In genomic region chr19:36527873-36528193, GRCh38 we compare ENCODE assay signal across 8 cellular contexts. TPM values are rescaled to one million over a fixed set of nuclear protein-coding genes. Genes with fewer than 3 reads are reported as not detected.
DNase-seq lines count a peak whose midpoint lies in the region; ATAC-seq and TF ChIP-seq lines count a peak whose summit lies in the region.

No MANE protein-coding gene starts in this region.

- H3K27ac ChIP-seq in adrenal gland (peak overlapping the region; percentile 55 to 93 (median 89)), liver (ENCODE audit: low read depth in 1 of 2, low read length in 2 of 2) (peak overlapping the region; percentile 83 to 88), tibial nerve (peak overlapping the region; percentile 86 to 92 (median 90))

- H3K9me3 Mint-ChIP-seq in activated T-cell treated with anti-CD3 and anti-CD28 coated beads, Interleukin-2, amount 50 U/mL, for 72 hours = peaks cover 12 to 24% of the 10 kb centered on the region in 2 donors

- WGBS in adrenal gland, 4 donors = 0 to 2% (median 1%) methylated on average over 8 to 13 of the region's 13 CpGs
- WGBS in liver = 1% methylated on average over 13 of the region's 13 CpGs
- WGBS in tibial nerve, 2 donors = 1 to 2% methylated on average over 13 of the region's 13 CpGs

- H3K4me1 Mint-ChIP-seq in activated T-cell treated with anti-CD3 and anti-CD28 coated beads, Interleukin-2, amount 50 U/mL, for 72 hours (ENCODE audit: low read depth) = peaks cover 27% of the 10 kb centered on the region

- DNase-seq in activated T-cell treated with anti-CD3 and anti-CD28 coated beads, Interleukin-2, amount 50 U/mL, for 72 hours = no peak
- DNase-seq in activated T-cell treated with anti-CD3 and anti-CD28 coated beads for 4 hours (no peak), adrenal gland (no peak), tibial nerve (ENCODE audit: low spot score in 2 of 2) (no peak), OCI-M2 (lab: John Stamatoyannopoulos, UW; ENCODE audit: unreplicated experiment) (no peak), NCI-H187 treated with DMSO at 0.1 percent for 48 hours (lab: John Stamatoyannopoulos, UW) (no peak)
- no peak for DNase-seq in central memory CD4-positive, alpha-beta T cell

- no peaks in the 10 kb centered on the region for H3K27me3 Mint-ChIP-seq in activated T-cell treated with anti-CD3 and anti-CD28 coated beads, Interleukin-2, amount 50 U/mL, for 72 hours (ENCODE audit: low read depth)

- TF ChIP-seq POLR2A in adrenal gland (IDR thresholded peaks at IDR 0.05) (no peak), tibial nerve (IDR thresholded peaks at IDR 0.05) (no peak)

- TF ChIP-seq EP300 in tibial nerve (IDR thresholded peaks at IDR 0.05) = no peak

- TF ChIP-seq RAD21 in liver (IDR thresholded peaks at IDR 0.05) = no peak

- H3K36me3 Mint-ChIP-seq in activated T-cell treated with anti-CD3 and anti-CD28 coated beads, Interleukin-2, amount 50 U/mL, for 72 hours (ENCODE audit: insufficient read depth in 2 of 2) = peaks cover 35 to 67% of the 10 kb centered on the region in 2 donors

- H3K36me3 ChIP-seq in adrenal gland (replicated peaks in 1 of 2) (no peaks in the 10 kb centered on the region), liver (ENCODE audit: control insufficient read depth in 4 of 4, insufficient read depth in 3 of 4, low read depth in 1 of 4, low read length in 3 of 4) (peaks cover 6 to 19% (median 14%) of the 10 kb centered on the region in 4 donors), tibial nerve (peaks cover 0 to 62% (median 11%) of the 10 kb centered on the region in 3 donors)

- TF ChIP-seq CTCF in adrenal gland (IDR thresholded peaks at IDR 0.05) = no peak
- no peak for TF ChIP-seq CTCF in liver (IDR thresholded peaks at IDR 0.05; ENCODE audit: low read depth, low read length, missing input control)
- TF ChIP-seq CTCF in tibial nerve (IDR thresholded peaks at IDR 0.05) = no peak

- intact Hi-C loops in adrenal gland (cut with DNase I) = no loop called here

- H3K4me3 Mint-ChIP-seq in activated T-cell treated with anti-CD3 and anti-CD28 coated beads, Interleukin-2, amount 50 U/mL, for 72 hours = peak overlapping the region; percentile 91 to 100

- H3K4me1 ChIP-seq in adrenal gland (replicated peaks in 1 of 2) (peaks cover 0 to 19% of the 10 kb centered on the region in 2 donors), liver (ENCODE audit: control insufficient read depth in 4 of 4, insufficient read depth in 4 of 4, low read length in 3 of 4) (peaks cover 0 to 17% (median 10%) of the 10 kb centered on the region in 4 donors), tibial nerve (peaks cover 0 to 26% (median 7%) of the 10 kb centered on the region in 4 donors)

- peak overlapping the region; percentile 70 to 74 for H3K9ac ChIP-seq in liver (ENCODE audit: low read depth in 1 of 2, low read length in 2 of 2)

- peaks cover 0 to 2% (median 0%) of the 10 kb centered on the region in 3 donors for H3K9me3 ChIP-seq in adrenal gland (replicated peaks in 1 of 3)
- peaks cover 9 to 26% (median 20%) of the 10 kb centered on the region in 4 donors for H3K9me3 ChIP-seq in liver (ENCODE audit: control insufficient read depth in 4 of 4, low read length in 3 of 4)
- peaks cover 0 to 71% (median 19%) of the 10 kb centered on the region in 4 donors for H3K9me3 ChIP-seq in tibial nerve

- H3K27me3 ChIP-seq in adrenal gland = no peaks in the 10 kb centered on the region
- H3K27me3 ChIP-seq in liver (ENCODE audit: control insufficient read depth in 4 of 4, insufficient read depth in 4 of 4, low read length in 3 of 4) = no peaks in the 10 kb centered on the region
- no peaks in the 10 kb centered on the region for H3K27me3 ChIP-seq in tibial nerve

- ATAC-seq in activated T-cell treated with anti-CD3 and anti-CD28 coated beads, Interleukin-2, amount 50 U/mL, for 72 hours (replicated peaks in 1 of 2) = no peak

- H3K4me3 ChIP-seq in adrenal gland (peak overlapping the region; percentile 21 to 97 (median 65)), liver (ENCODE audit: low read depth in 1 of 3, low read length in 3 of 3) (peak overlapping the region; percentile 69 to 82 (median 75)), tibial nerve (peak overlapping the region; percentile 53 to 83 (median 74))

- H3K27ac Mint-ChIP-seq in activated T-cell treated with anti-CD3 and anti-CD28 coated beads, Interleukin-2, amount 50 U/mL, for 72 hours = peak overlapping the region; percentile 99

TF ChIP-seq in liver, 16 proteins besides CTCF, POLR2A, EP300 and RAD21 (continues in another document):
- TF ChIP-seq FOXA1 (IDR thresholded peaks at IDR 0.05) (no peak), EGR1 (IDR thresholded peaks at IDR 0.05; ENCODE audit: low read depth in 2 of 2) (no peak), RXRA (IDR thresholded peaks at IDR 0.05) (no peak), JUND (IDR thresholded peaks at IDR 0.05) (no peak), NR2F2 (IDR thresholded peaks at IDR 0.05) (no peak), GABPA (IDR thresholded peaks at IDR 0.05 in 1 of 2, conservative IDR thresholded peaks at IDR 0.05 in 1 of 2) (no peak), YY1 (IDR thresholded peaks at IDR 0.05) (no peak), MAX (IDR thresholded peaks at IDR 0.05) (no peak), HNF4G (IDR thresholded peaks at IDR 0.05) (no peak), FOXA2 (IDR thresholded peaks at IDR 0.05) (no peak), SP1 (IDR thresholded peaks at IDR 0.05) (no peak), HNF4A (conservative IDR thresholded peaks at IDR 0.05) (no peak), ZBTB33 (IDR thresholded peaks at IDR 0.05) (no peak), ATF3 (IDR thresholded peaks at IDR 0.05) (no peak), REST (IDR thresholded peaks at IDR 0.05) (no peak)

RNA-seq across cellular contexts. Expression of gene ZNF260, which starts 0.2 kb away (rescaled TPM):
- total RNA-seq in activated T-cell treated with anti-CD3 and anti-CD28 coated beads, Interleukin-2, amount 50 U/mL, for 72 hours = 10 to 100 TPM; 10.1 to 12.2 TPM
- total RNA-seq in adrenal gland (10 to 100 TPM in 6 of 8 donors, 1 to 10 TPM in 2; 9.4 to 16.0 (median 11.8) TPM), liver (10 to 100 TPM in 1 of 2 donors, 1 to 10 TPM in 1; 8.0 to 10.4 TPM), tibial nerve (10 to 100 TPM; 10.5 to 41.1 (median 15.1) TPM)
- polyA plus RNA-seq in adrenal gland (10 to 100 TPM in 1 of 3 donors, 1 to 10 TPM in 2; 2.2 to 16.5 (median 3.2) TPM), liver (1 to 10 TPM; 1.7 to 3.2 TPM)

RNA-seq across cellular contexts. Expression of gene ZNF566, which starts 38.5 kb away (rescaled TPM):
- 1 to 10 TPM; 5.8 to 7.8 TPM for total RNA-seq in activated T-cell treated with anti-CD3 and anti-CD28 coated beads, Interleukin-2, amount 50 U/mL, for 72 hours
- total RNA-seq in adrenal gland (10 to 100 TPM in 6 of 8 donors, 1 to 10 TPM in 2; 7.4 to 20.9 (median 12.6) TPM), liver (10 to 100 TPM in 1 of 2 donors, 1 to 10 TPM in 1; 10.0 to 11.1 TPM), tibial nerve (10 to 100 TPM; 12.1 to 20.1 (median 14.9) TPM)
- polyA plus RNA-seq in adrenal gland (10 to 100 TPM in 2 of 3 donors, 1 to 10 TPM in 1; 9.5 to 12.3 (median 10.6) TPM), liver (1 to 10 TPM; 1.5 to 2.7 TPM)

RNA-seq across cellular contexts. Expression of gene ZNF529, which starts 45.3 kb away (rescaled TPM):
- total RNA-seq in activated T-cell treated with anti-CD3 and anti-CD28 coated beads, Interleukin-2, amount 50 U/mL, for 72 hours = 10 to 100 TPM; 24.9 to 28.7 TPM
- total RNA-seq in adrenal gland (10 to 100 TPM in 7 of 8 donors, 1 to 10 TPM in 1; 6.0 to 21.4 (median 17.2) TPM), liver (1 to 10 TPM; 4.0 to 9.5 TPM), tibial nerve (10 to 100 TPM; 11.0 to 15.9 (median 13.1) TPM)
- polyA plus RNA-seq in adrenal gland (10 to 100 TPM in 2 of 3 donors, 1 to 10 TPM in 1; 8.1 to 16.1 (median 14.4) TPM), liver (1 to 10 TPM; 1.4 to 2.0 TPM)
